In genomic region chr2:49940616-49941015, GRCh38 we compare ENCODE assay signal across 8 cellular contexts.
DNase-seq lines count a peak whose midpoint lies in the region; ATAC-seq and TF ChIP-seq lines count a peak whose summit lies in the region.

No MANE protein-coding gene starts in this region.

- H3K9me3 Mint-ChIP-seq in activated T-helper 17 cell treated with anti-CD3 and anti-CD28 coated beads, Interleukin-2, amount 50 U/mL, for 72 hours, result peaks cover 3% of the 10 kb centered on the region
- H3K9me3 Mint-ChIP-seq in natural killer cell treated with Interleukin-12 subunit alpha and Interleukin-12 subunit beta and Interleukin-15 and Interleukin-18, amount 100 ng/mL, for 72 hours, result no peaks in the 10 kb centered on the region

- H3K27me3 Mint-ChIP-seq in activated T-helper 17 cell treated with anti-CD3 and anti-CD28 coated beads, Interleukin-2, amount 50 U/mL, for 72 hours, result no peaks in the 10 kb centered on the region
- no peaks in the 10 kb centered on the region for H3K27me3 Mint-ChIP-seq in natural killer cell treated with Interleukin-12 subunit alpha and Interleukin-12 subunit beta and Interleukin-15 and Interleukin-18, amount 100 ng/mL, for 72 hours

- DNase-seq in GM10248 (ENCODE audit: extremely low spot score), result peak; percentile 10
- no peak for DNase-seq in natural killer cell treated with Interleukin-12 subunit alpha and Interleukin-12 subunit beta and Interleukin-15 and Interleukin-18, amount 100 ng/mL, for 72 hours (ENCODE audit: low spot score)
- no peak for DNase-seq in NCI-H187 treated with DMSO at 0.1 percent for 48 hours (lab: John Stamatoyannopoulos, UW)
- no peak for DNase-seq in cerebellar nuclear complex (lab: John Stamatoyannopoulos, UW)
- no peak for DNase-seq in activated effector memory CD4-positive, alpha-beta T cell treated with Interleukin-2 at 50 U/mL for 16 hours

- no peak for TF ChIP-seq CTCF in GM10248 (IDR thresholded peaks at IDR 0.05; ENCODE audit: control extremely low read depth, extremely low read depth, low read depth, missing control alignments)

- peak; percentile 60 for ATAC-seq in HG03378 (IDR thresholded peaks at IDR 0.05; ENCODE audit: unreplicated experiment)
- no peak for ATAC-seq in activated T-helper 17 cell treated with anti-CD3 and anti-CD28 coated beads, Interleukin-2, amount 50 U/mL, for 72 hours (replicated peaks)
- ATAC-seq in natural killer cell treated with Interleukin-12 subunit alpha and Interleukin-12 subunit beta and Interleukin-15 and Interleukin-18, amount 100 ng/mL, for 72 hours, result no peak
- no peak for ATAC-seq in GM21825 (IDR thresholded peaks at IDR 0.05; ENCODE audit: unreplicated experiment)

- no peaks in the 10 kb centered on the region for H3K36me3 Mint-ChIP-seq in activated T-helper 17 cell treated with anti-CD3 and anti-CD28 coated beads, Interleukin-2, amount 50 U/mL, for 72 hours (ENCODE audit: low read depth)
- H3K36me3 Mint-ChIP-seq in natural killer cell treated with Interleukin-12 subunit alpha and Interleukin-12 subunit beta and Interleukin-15 and Interleukin-18, amount 100 ng/mL, for 72 hours, result no peaks in the 10 kb centered on the region

- CTCF ChIA-PET in GM10248 (lab: Yijun Ruan, JAX), result interaction anchor here (0.8 to 1.8 kb wide), 4 partner anchors 13 to 109 kb away, joined by 3 to 6 read pairs (median 4); no protein-coding TSS in a partner anchor

- POLR2A ChIA-PET in GM10248 (lab: Yijun Ruan, JAX), result no interaction called here

- H3K4me1 Mint-ChIP-seq in activated T-helper 17 cell treated with anti-CD3 and anti-CD28 coated beads, Interleukin-2, amount 50 U/mL, for 72 hours, result peaks cover 6% of the 10 kb centered on the region
- H3K4me1 Mint-ChIP-seq in natural killer cell treated with Interleukin-12 subunit alpha and Interleukin-12 subunit beta and Interleukin-15 and Interleukin-18, amount 100 ng/mL, for 72 hours (ENCODE audit: low read depth in 2 of 2), result peaks cover 8 to 15% of the 10 kb centered on the region in 2 donors

- peak overlapping the region; percentile 68 for H3K4me3 Mint-ChIP-seq in activated T-helper 17 cell treated with anti-CD3 and anti-CD28 coated beads, Interleukin-2, amount 50 U/mL, for 72 hours
- peak overlapping the region; percentile 77 for H3K4me3 Mint-ChIP-seq in natural killer cell treated with Interleukin-12 subunit alpha and Interleukin-12 subunit beta and Interleukin-15 and Interleukin-18, amount 100 ng/mL, for 72 hours

- peak overlapping the region; percentile 20 for H3K27ac Mint-ChIP-seq in activated T-helper 17 cell treated with anti-CD3 and anti-CD28 coated beads, Interleukin-2, amount 50 U/mL, for 72 hours
- H3K27ac Mint-ChIP-seq in natural killer cell treated with Interleukin-12 subunit alpha and Interleukin-12 subunit beta and Interleukin-15 and Interleukin-18, amount 100 ng/mL, for 72 hours, result peak overlapping the region; percentile 19 to 22
